ENCODE assay signal across 12 cellular contexts in genomic region chr20:62069741-62070216, GRCh38. TPM values are rescaled to one million over a fixed set of nuclear protein-coding genes. Genes with fewer than 3 reads are reported as not detected.
A peak's percentile ranks its signal among the peaks of the same experiment; 100 is the strongest.
DNase-seq lines count a peak whose midpoint lies in the region; ATAC-seq and TF ChIP-seq lines count a peak whose summit lies in the region.
"Had no signal": no experiment of that assay in that cellular context is flagged by ENCODE, and none has a peak within 500 bp of the region (broad histone marks: within the 10 kb centered on the region; RNA-seq: fewer than 3 reads in every experiment).

No MANE protein-coding gene starts in this region.

- no peak for TF ChIP-seq EP300 in gastroesophageal sphincter (IDR thresholded peaks at IDR 0.05)

- H3K9me3 ChIP-seq in uterus (no peaks in the 10 kb centered on the region), gastroesophageal sphincter (peaks cover 0 to 16% (median 0%) of the 10 kb centered on the region in 3 donors)

- no peaks in the 10 kb centered on the region for H3K27me3 ChIP-seq in uterus
- H3K27me3 ChIP-seq in gastroesophageal sphincter: peaks cover 7% of the 10 kb centered on the region

- TF ChIP-seq POLR2A in uterus (IDR thresholded peaks at IDR 0.05) (no peak), gastroesophageal sphincter (IDR thresholded peaks at IDR 0.05) (no peak)

- 63% methylated on average over 6 of the region's 11 CpGs; no CpG with 5 or more reads in 1 of the 2 donors for WGBS in gastroesophageal sphincter (ENCODE audit: low coverage in 1 of 2), 2 donors

- H3K27ac ChIP-seq in uterus (peak overlapping the region; percentile 35 to 66), gastroesophageal sphincter (no peak overlapping the region)

- intact Hi-C loops in uterus (cut with DNase I; ENCODE audit: low total_unique reads): loop anchor here (10.0 kb wide), 1 partner anchor 55 kb away; the partner anchor contains the start of gene LSM14B

- DNase-seq in KBM-7: peak; percentile 29
- DNase-seq in astrocyte of the spinal cord (ENCODE audit: low read depth, low spot score): peak; percentile 62
- peak; percentile 77 for DNase-seq in left kidney (ENCODE audit: low read depth, low spot score)
- peak; percentile 56 to 69 for DNase-seq in uterus
- no peak for DNase-seq in stimulated activated CD4-positive, alpha-beta T cell treated with anti-CD3 and anti-CD28 coated beads, Interleukin-2, amount 100 ng/mL, for 24 hours
- DNase-seq in T-helper 2 cell: no peak
- DNase-seq: effector memory CD4-positive, alpha-beta T cell; naive B cell; NCI-H1436 treated with DMSO at 0.1 percent for 48 hours; stimulated activated naive CD4-positive, alpha-beta T cell; T-helper 1 cell had no signal

- in situ Hi-C loops in KBM-7 (cut with MboI; ENCODE audit: low pct_unique_long_range_greater_than_20kb, low sequenced_read_pairs) (no loop called here), astrocyte of the spinal cord (cut with HindIII; ENCODE audit: low sequenced_read_pairs) (no loop called here)

- H3K4me3 ChIP-seq in astrocyte of the spinal cord (ENCODE audit: low read depth, low read length) (no peak overlapping the region), uterus (no peak overlapping the region), gastroesophageal sphincter (no peak overlapping the region)

- TF ChIP-seq CTCF in astrocyte of the spinal cord (IDR thresholded peaks at IDR 0.05; ENCODE audit: low read depth, low read length): no peak
- TF ChIP-seq CTCF in uterus (IDR thresholded peaks at IDR 0.05): no peak
- no peak for TF ChIP-seq CTCF in gastroesophageal sphincter (IDR thresholded peaks at IDR 0.05)

- peaks cover 8% of the 10 kb centered on the region in 2 donors for H3K4me1 ChIP-seq in uterus
- peaks cover 0 to 23% (median 0%) of the 10 kb centered on the region in 3 donors for H3K4me1 ChIP-seq in gastroesophageal sphincter

- ATAC-seq in gastroesophageal sphincter: no peak

- H3K36me3 ChIP-seq in uterus (no peaks in the 10 kb centered on the region), gastroesophageal sphincter (no peaks in the 10 kb centered on the region)

RNA-seq across cellular contexts. Expression of gene TAF4, which starts 4.1 kb away (rescaled TPM):
- total RNA-seq in uterus (10 to 100 TPM in 2 of 4 donors, 1 to 10 TPM in 2; 6.2 to 37.6 (median 10.7) TPM), gastroesophageal sphincter (10 to 100 TPM in 3 of 4 donors, 1 to 10 TPM in 1; 7.6 to 19.9 (median 15.5) TPM)

RNA-seq across cellular contexts. Expression of gene LSM14B, which starts 52.5 kb away (rescaled TPM):
- total RNA-seq in uterus (10 to 100 TPM in 3 of 4 donors, 1 to 10 TPM in 1; 3.1 to 56.8 (median 45.9) TPM), gastroesophageal sphincter (10 to 100 TPM; 23.6 to 38.4 (median 35.3) TPM)

Comparison
In these comparisons a context has a peak if more than half of its experiments do, and no peak if none do; other contexts are left out.
1. DNase-seq: peak in KBM-7 (single experiment), astrocyte of the spinal cord (single experiment), left kidney (single experiment) and uterus (2 of 2); none in stimulated activated CD4-positive, alpha-beta T cell treated with anti-CD3 and anti-CD28 coated beads, Interleukin-2, amount 100 ng/mL, for 24 hours (0 of 2) and T-helper 2 cell (0 of 5).
2. H3K27ac ChIP-seq: peak in uterus (2 of 2); none in gastroesophageal sphincter (0 of 4).